ENCODE assay signal across 17 cellular contexts in genomic region chr4:84913176-84913575, GRCh38. TPM values are rescaled to one million over a fixed set of nuclear protein-coding genes. Genes with fewer than 3 reads are reported as not detected.
"Had no signal": no experiment of that assay in that cellular context is flagged by ENCODE, and none has a peak within 500 bp of the region (broad histone marks: within the 10 kb centered on the region; RNA-seq: fewer than 3 reads in every experiment).

No MANE protein-coding gene starts in this region.

- H3K9me3 ChIP-seq: heart left ventricle, psoas muscle, right lobe of liver, thyroid gland, upper lobe of left lung, uterus had no signal

- H3K27ac ChIP-seq: heart left ventricle, psoas muscle, right lobe of liver, skin epidermis, thyroid gland, uterus had no signal

- H3K36me3 ChIP-seq: heart left ventricle, right lobe of liver, thyroid gland, upper lobe of left lung had no signal

- H3K4me3 ChIP-seq: heart left ventricle, psoas muscle, right lobe of liver, skin epidermis, thyroid gland, upper lobe of left lung, uterus had no signal

- DNase-seq: cortex of kidney; dorsolateral prefrontal cortex; effector CD8-positive, alpha-beta T cell; heart left ventricle; hypothalamus; kidney glomerular epithelial cell; mesendoderm; naive thymus-derived CD4-positive, alpha-beta T cell; nephron progenitor cell; psoas muscle; retina; right lobe of liver; stimulated activated naive CD4-positive, alpha-beta T cell; thyroid gland; upper lobe of left lung; uterus had no signal

- H3K27me3 ChIP-seq: dorsolateral prefrontal cortex, heart left ventricle, right lobe of liver, thyroid gland, upper lobe of left lung, uterus had no signal

- ATAC-seq: heart left ventricle; naive thymus-derived CD4-positive, alpha-beta T cell; psoas muscle; right lobe of liver had no signal

RNA-seq across cellular contexts. Expression of gene WDFY3, which starts 53.3 kb away (rescaled TPM):
- polyA plus RNA-seq: naive thymus-derived CD4-positive, alpha-beta T cell had no signal
